In genomic region chr4:37279894-37280592, GRCh38 we compare ENCODE assay signal across 32 cellular contexts. TPM values are rescaled to one million over a fixed set of nuclear protein-coding genes. Genes with fewer than 3 reads are reported as not detected.
DNase-seq lines count a peak whose midpoint lies in the region; ATAC-seq and TF ChIP-seq lines count a peak whose summit lies in the region.
"Had no signal": no experiment of that assay in that cellular context is flagged by ENCODE, and none has a peak within 500 bp of the region (broad histone marks: within the 10 kb centered on the region; RNA-seq: fewer than 3 reads in every experiment).

No MANE protein-coding gene starts in this region.

- TF ChIP-seq CTCF in Calu3 (IDR thresholded peaks at IDR 0.05; ENCODE audit: unreplicated experiment) (no peak), kidney epithelial cell (IDR thresholded peaks at IDR 0.05; ENCODE audit: insufficient read depth, low read length, poor library complexity, severe bottlenecking) (no peak)

- no peak overlapping the region for H3K4me3 ChIP-seq in kidney epithelial cell (ENCODE audit: low read depth, low read length)
- H3K4me3 ChIP-seq: dorsolateral prefrontal cortex, lung, mucosa of descending colon, right atrium auricular region, tibial artery had no signal

- H3K36me3 ChIP-seq in kidney epithelial cell (ENCODE audit: control insufficient read depth, insufficient read depth, low read length): no peaks in the 10 kb centered on the region
- H3K36me3 ChIP-seq: right atrium auricular region, tibial artery had no signal

- H3K27me3 ChIP-seq in kidney epithelial cell (ENCODE audit: control insufficient read depth, insufficient read depth, low read length): no peaks in the 10 kb centered on the region
- H3K27me3 ChIP-seq: dorsolateral prefrontal cortex, right atrium auricular region, tibial artery had no signal

- peaks cover 23% of the 10 kb centered on the region for H3K4me1 Mint-ChIP-seq in Calu3 (ENCODE audit: low read depth, unreplicated experiment)
- H3K4me1 Mint-ChIP-seq: activated CD4-positive, alpha-beta T cell treated with anti-CD3 and anti-CD28 coated beads, Interleukin-2, amount 10 ng/mL, durations not matched to agents 24 days and 14 days; activated naive CD8-positive, alpha-beta T cell treated with anti-CD3 and anti-CD28 coated beads, Interleukin-2, amount 10 ng/mL, durations not matched to agents 7 days and 5 days; nephron progenitor cell had no signal

- ATAC-seq in GM21737 (IDR thresholded peaks at IDR 0.05; ENCODE audit: unreplicated experiment) (no peak), GM18868 (IDR thresholded peaks at IDR 0.05; ENCODE audit: unreplicated experiment) (no peak)
- ATAC-seq: mucosa of descending colon, Right ventricle myocardium inferior had no signal

- DNase-seq in Calu3 (peak; percentile 63), HT1080 (ENCODE audit: low read depth) (peak; percentile 86), SW480 (ENCODE audit: low spot score) (peak; percentile 73), kidney epithelial cell (ENCODE audit: low read depth) (peak; percentile 1), NCI-H2196 (lab: John Stamatoyannopoulos, UW; ENCODE audit: unreplicated experiment) (no peak)
- no peak for DNase-seq in stimulated activated naive CD4-positive, alpha-beta T cell treated with Interleukin-2 at 50 U/mL for 16 hours (lab: John Stamatoyannopoulos, UW)
- DNase-seq: activated CD4-positive, alpha-beta T cell treated with anti-CD3 and anti-CD28 coated beads, Interleukin-2, amount 10 ng/mL, durations not matched to agents 24 days and 14 days; activated gamma-delta T cell; activated naive CD8-positive, alpha-beta T cell treated with anti-CD3 and anti-CD28 coated beads, Interleukin-2, amount 10 ng/mL, durations not matched to agents 7 days and 5 days; activated T-cell treated with anti-CD3 and anti-CD28 coated beads, Interleukin-2, amount 50 U/mL, for 1 hour; cerebellar nuclear complex; DMS79; dorsolateral prefrontal cortex; GF-D8; glutamatergic neuron; KBM-7; MM.1S; mucosa of descending colon; NCI-H2029 treated with DMSO at 0.1 percent for 48 hours; NCI-H226; NCI-H69; nephron progenitor cell; stimulated activated CD4-positive, alpha-beta T cell treated with anti-CD3 and anti-CD28 coated beads, Interleukin-2, amount 100 ng/mL, for 24 hours; tibial artery had no signal

- peak overlapping the region; percentile 47 for H3K4me3 Mint-ChIP-seq in Calu3 (ENCODE audit: low read depth, unreplicated experiment)
- H3K4me3 Mint-ChIP-seq: activated CD4-positive, alpha-beta T cell treated with anti-CD3 and anti-CD28 coated beads, Interleukin-2, amount 10 ng/mL, durations not matched to agents 24 days and 14 days; activated naive CD8-positive, alpha-beta T cell treated with anti-CD3 and anti-CD28 coated beads, Interleukin-2, amount 10 ng/mL, durations not matched to agents 7 days and 5 days; nephron progenitor cell had no signal

- no TSS peak for BruUV-seq in Calu3 (replicated peaks; lab: Mats Ljungman, UMichigan)

- intact Hi-C loops in Calu3 (cut with micrococcal nuclease; ENCODE audit: unreplicated experiment): loop anchor here (1.0 kb wide), 1 partner anchor 41 kb away; no protein-coding TSS in a partner anchor

- no peaks in the 10 kb centered on the region for H3K27me3 Mint-ChIP-seq in Calu3 (ENCODE audit: unreplicated experiment)
- H3K27me3 Mint-ChIP-seq: activated CD4-positive, alpha-beta T cell treated with anti-CD3 and anti-CD28 coated beads, Interleukin-2, amount 10 ng/mL, durations not matched to agents 24 days and 14 days had no signal

- H3K9me3 Mint-ChIP-seq in Calu3 (ENCODE audit: low read depth, unreplicated experiment): no peaks in the 10 kb centered on the region
- H3K9me3 Mint-ChIP-seq: activated naive CD8-positive, alpha-beta T cell treated with anti-CD3 and anti-CD28 coated beads, Interleukin-2, amount 10 ng/mL, durations not matched to agents 7 days and 5 days; nephron progenitor cell had no signal

- peak overlapping the region; percentile 80 for H3K27ac Mint-ChIP-seq in Calu3 (ENCODE audit: unreplicated experiment)
- H3K27ac Mint-ChIP-seq: activated CD4-positive, alpha-beta T cell treated with anti-CD3 and anti-CD28 coated beads, Interleukin-2, amount 10 ng/mL, durations not matched to agents 24 days and 14 days; activated naive CD8-positive, alpha-beta T cell treated with anti-CD3 and anti-CD28 coated beads, Interleukin-2, amount 10 ng/mL, durations not matched to agents 7 days and 5 days; nephron progenitor cell had no signal

- CTCF ChIA-PET in Calu3 (lab: Charles Lee): interaction anchor here (0.7 kb wide), 1 partner anchor 42 kb away, joined by 3 read pairs; no protein-coding TSS in a partner anchor

- H3K36me3 Mint-ChIP-seq in Calu3 (ENCODE audit: insufficient read depth, unreplicated experiment): no peaks in the 10 kb centered on the region
- H3K36me3 Mint-ChIP-seq: activated naive CD8-positive, alpha-beta T cell treated with anti-CD3 and anti-CD28 coated beads, Interleukin-2, amount 10 ng/mL, durations not matched to agents 7 days and 5 days had no signal

RNA-seq across cellular contexts. Expression of gene NWD2, which starts 35.5 kb away (rescaled TPM):
- 1.4 TPM in 2 replicates for total RNA-seq in Calu3 (2022)
- not detected in 2 replicates for total RNA-seq in HT1080 (2014; rRNA removed; shearing (Covaris generic))
- polyA plus RNA-seq in HT1080 (2015; cell fraction: cytosol; rRNA removed): not detected in 2 replicates
- polyA plus RNA-seq in HT1080 (2015; cell fraction: nucleus; rRNA removed): not detected in 2 replicates
- 0.04 and 0.07 TPM in 2 replicates for total RNA-seq in kidney epithelial cell
- total RNA-seq: activated CD4-positive, alpha-beta T cell treated with anti-CD3 and anti-CD28 coated beads, Interleukin-2, amount 10 ng/mL, durations not matched to agents 24 days and 14 days; activated CD8-positive, alpha-beta memory T cell treated with anti-CD3 and anti-CD28 coated beads for 36 hours; activated naive CD8-positive, alpha-beta T cell treated with anti-CD3 and anti-CD28 coated beads, Interleukin-2, amount 10 ng/mL, durations not matched to agents 7 days and 5 days; endothelial cell of umbilical vein had no signal
- polyA plus RNA-seq: BJ, endothelial cell of umbilical vein, lung had no signal

Comparison
In these comparisons a context has a peak if more than half of its experiments do, and no peak if none do; other contexts are left out.
1. DNase-seq: peak in Calu3 (single experiment), HT1080 (single experiment), SW480 (single experiment) and kidney epithelial cell (single experiment); none in NCI-H2196 (single experiment) and stimulated activated naive CD4-positive, alpha-beta T cell treated with Interleukin-2 at 50 U/mL for 16 hours (single experiment).